Comparison of ENCODE assay signal across 12 cellular contexts in genomic region chr14:67962215-67962644, GRCh38.
A peak's percentile ranks its signal among the peaks of the same experiment; 100 is the strongest.
DNase-seq lines count a peak whose midpoint lies in the region; ATAC-seq and TF ChIP-seq lines count a peak whose summit lies in the region.
"Had no signal": no experiment of that assay in that cellular context is flagged by ENCODE, and none has a peak within 500 bp of the region (broad histone marks: within the 10 kb centered on the region; RNA-seq: fewer than 3 reads in every experiment).

No MANE protein-coding gene starts in this region.

- intact Hi-C loops in Right ventricle myocardium superior (cut with DNase I): no loop called here
- intact Hi-C loops in left ventricle myocardium inferior (cut with micrococcal nuclease): no loop called here
- intact Hi-C loops in OCI-LY7 (cut with micrococcal nuclease; ENCODE audit: unreplicated experiment): no loop called here
- intact Hi-C loops in uterus (cut with DNase I; ENCODE audit: low total_unique reads): no loop called here

- H3K4me1 Mint-ChIP-seq in activated CD8-positive, alpha-beta T cell treated with anti-CD3 and anti-CD28 coated beads, Interleukin-2, amount 10 ng/mL, durations not matched to agents 7 days and 5 days (ENCODE audit: low read depth): no peaks in the 10 kb centered on the region
- H3K4me1 Mint-ChIP-seq: neural progenitor cell had no signal

- no peak for TF ChIP-seq POLR2A in uterus (IDR thresholded peaks at IDR 0.05)

- no peaks in the 10 kb centered on the region for H3K79me2 ChIP-seq in OCI-LY7 (ENCODE audit: insufficient read depth, low read depth, low read length)

- ATAC-seq in Right ventricle myocardium superior (ENCODE audit: poor library complexity): peak; percentile 77
- ATAC-seq in left lobe of liver: peak; percentile 90
- no peak for ATAC-seq in activated CD8-positive, alpha-beta T cell treated with anti-CD3 and anti-CD28 coated beads, Interleukin-2, amount 10 ng/mL, durations not matched to agents 7 days and 5 days
- ATAC-seq: activated CD4-positive, alpha-beta T cell treated with anti-CD3 and anti-CD28 coated beads for 36 hours; gastrocnemius medialis; HCT116 had no signal

- no peak for DNase-seq in Right ventricle myocardium superior
- no peak for DNase-seq in left ventricle myocardium inferior
- DNase-seq in OCI-LY7 (ENCODE audit: low spot score): peak; percentile 80
- no peak for DNase-seq in left lobe of liver (ENCODE audit: low spot score)
- DNase-seq in uterus: no peak
- no peak for DNase-seq in activated CD8-positive, alpha-beta T cell treated with anti-CD3 and anti-CD28 coated beads, Interleukin-2, amount 10 ng/mL, durations not matched to agents 7 days and 5 days
- no peak for DNase-seq in activated CD4-positive, alpha-beta T cell treated with anti-CD3 and anti-CD28 coated beads, Interleukin-2, amount 50 U/mL, for 1 hour
- no peak for DNase-seq in activated effector memory CD4-positive, alpha-beta T cell treated with Interleukin-2 at 50 U/mL for 16 hours
- DNase-seq: activated CD4-positive, alpha-beta T cell treated with anti-CD3 and anti-CD28 coated beads for 36 hours; gastrocnemius medialis had no signal

- H4K20me1 ChIP-seq in OCI-LY7 (ENCODE audit: insufficient read depth, low read length): no peaks in the 10 kb centered on the region

- H3K36me3 ChIP-seq in left ventricle myocardium inferior: no peaks in the 10 kb centered on the region
- H3K36me3 ChIP-seq in OCI-LY7 (ENCODE audit: insufficient read depth, low read length): peaks cover under 1% of the 10 kb centered on the region; the same call in 1 of the 2 replicates
- no peaks in the 10 kb centered on the region for H3K36me3 ChIP-seq in uterus
- H3K36me3 ChIP-seq: gastrocnemius medialis, neural progenitor cell had no signal

- no peak overlapping the region for H2AFZ ChIP-seq in OCI-LY7 (ENCODE audit: low read length)
- H2AFZ ChIP-seq: neural progenitor cell had no signal

- H3K9me2 ChIP-seq in OCI-LY7 (ENCODE audit: insufficient read depth, low read length): no peaks in the 10 kb centered on the region

- H3K27me3 Mint-ChIP-seq in activated CD8-positive, alpha-beta T cell treated with anti-CD3 and anti-CD28 coated beads, Interleukin-2, amount 10 ng/mL, durations not matched to agents 7 days and 5 days (ENCODE audit: low read depth): no peaks in the 10 kb centered on the region
- H3K27me3 Mint-ChIP-seq: activated CD4-positive, alpha-beta T cell treated with anti-CD3 and anti-CD28 coated beads for 36 hours had no signal

- H3K9me3 ChIP-seq in left ventricle myocardium inferior (replicated peaks) (no peaks in the 10 kb centered on the region), OCI-LY7 (ENCODE audit: low read length) (peaks cover 6% of the 10 kb centered on the region; the same call in 1 of the 2 replicates), uterus (no peaks in the 10 kb centered on the region)
- H3K9me3 ChIP-seq: gastrocnemius medialis had no signal

- H3K27ac Mint-ChIP-seq in activated CD8-positive, alpha-beta T cell treated with anti-CD3 and anti-CD28 coated beads, Interleukin-2, amount 10 ng/mL, durations not matched to agents 7 days and 5 days: no peak overlapping the region
- H3K27ac Mint-ChIP-seq: activated CD4-positive, alpha-beta T cell treated with anti-CD3 and anti-CD28 coated beads for 36 hours; neural progenitor cell had no signal

- no peak overlapping the region for H3K4me3 Mint-ChIP-seq in activated CD8-positive, alpha-beta T cell treated with anti-CD3 and anti-CD28 coated beads, Interleukin-2, amount 10 ng/mL, durations not matched to agents 7 days and 5 days
- H3K4me3 Mint-ChIP-seq: activated CD4-positive, alpha-beta T cell treated with anti-CD3 and anti-CD28 coated beads for 36 hours; neural progenitor cell had no signal

- CTCF ChIA-PET in OCI-LY7 (lab: Charles Lee; ENCODE audit: unreplicated experiment): no interaction called here
- CTCF ChIA-PET in activated CD8-positive, alpha-beta T cell treated with anti-CD3 and anti-CD28 coated beads, Interleukin-2, amount 10 ng/mL, durations not matched to agents 7 days and 5 days (lab: Charles Lee): no interaction called here

- no peaks in the 10 kb centered on the region for H3K27me3 ChIP-seq in left ventricle myocardium inferior (ENCODE audit: low read depth)
- H3K27me3 ChIP-seq in uterus: no peaks in the 10 kb centered on the region
- H3K27me3 ChIP-seq: gastrocnemius medialis, neural progenitor cell had no signal

- H3K4me1 ChIP-seq in left ventricle myocardium inferior: no peaks in the 10 kb centered on the region
- peaks cover 18% of the 10 kb centered on the region for H3K4me1 ChIP-seq in OCI-LY7 (ENCODE audit: insufficient read depth, low read length, poor library complexity, severe bottlenecking)
- H3K4me1 ChIP-seq in uterus: peaks cover 0 to 6% of the 10 kb centered on the region in 2 donors
- H3K4me1 ChIP-seq: neural progenitor cell had no signal

- no peak for TF ChIP-seq CTCF in left ventricle myocardium inferior (IDR thresholded peaks at IDR 0.05; ENCODE audit: borderline replicate concordance)
- no peak for TF ChIP-seq CTCF in OCI-LY7 (conservative IDR thresholded peaks at IDR 0.05; ENCODE audit: low read length)
- no peak for TF ChIP-seq CTCF in uterus (IDR thresholded peaks at IDR 0.05)

- peak overlapping the region; percentile 68 for H3K4me2 ChIP-seq in OCI-LY7 (ENCODE audit: low read length)
- H3K4me2 ChIP-seq: neural progenitor cell had no signal

- H3K36me3 Mint-ChIP-seq in activated CD8-positive, alpha-beta T cell treated with anti-CD3 and anti-CD28 coated beads, Interleukin-2, amount 10 ng/mL, durations not matched to agents 7 days and 5 days (ENCODE audit: low read depth): peaks cover 6% of the 10 kb centered on the region

- no TSS peak for BruUV-seq in OCI-LY7 (replicated peaks; lab: Mats Ljungman, UMichigan)

- POLR2A ChIA-PET in OCI-LY7 (lab: Charles Lee): interaction anchor here (0.6 kb wide), 1 partner anchor 154 kb away, joined by 5 read pairs; no protein-coding TSS in a partner anchor
- POLR2A ChIA-PET in activated CD8-positive, alpha-beta T cell treated with anti-CD3 and anti-CD28 coated beads, Interleukin-2, amount 10 ng/mL, durations not matched to agents 7 days and 5 days (lab: Charles Lee): no interaction called here

- no peak overlapping the region for H3K4me3 ChIP-seq in left ventricle myocardium inferior
- H3K4me3 ChIP-seq in OCI-LY7 (ENCODE audit: low read depth, low read length, poor library complexity, severe bottlenecking): peak overlapping the region; percentile 22
- H3K4me3 ChIP-seq in uterus: no peak overlapping the region
- H3K4me3 ChIP-seq: gastrocnemius medialis, neural progenitor cell had no signal

- H3K27ac ChIP-seq in left ventricle myocardium inferior (replicated peaks) (no peak overlapping the region), OCI-LY7 (ENCODE audit: low read depth, low read length, poor library complexity, severe bottlenecking) (peak overlapping the region; percentile 25), uterus (peak overlapping the region; percentile 73 to 85)
- H3K27ac ChIP-seq: gastrocnemius medialis, neural progenitor cell had no signal

- H3K9me3 Mint-ChIP-seq in activated CD8-positive, alpha-beta T cell treated with anti-CD3 and anti-CD28 coated beads, Interleukin-2, amount 10 ng/mL, durations not matched to agents 7 days and 5 days (ENCODE audit: insufficient read depth): no peaks in the 10 kb centered on the region
